ENCODE assay signal across 9 cellular contexts in the genomic region with DNA sequence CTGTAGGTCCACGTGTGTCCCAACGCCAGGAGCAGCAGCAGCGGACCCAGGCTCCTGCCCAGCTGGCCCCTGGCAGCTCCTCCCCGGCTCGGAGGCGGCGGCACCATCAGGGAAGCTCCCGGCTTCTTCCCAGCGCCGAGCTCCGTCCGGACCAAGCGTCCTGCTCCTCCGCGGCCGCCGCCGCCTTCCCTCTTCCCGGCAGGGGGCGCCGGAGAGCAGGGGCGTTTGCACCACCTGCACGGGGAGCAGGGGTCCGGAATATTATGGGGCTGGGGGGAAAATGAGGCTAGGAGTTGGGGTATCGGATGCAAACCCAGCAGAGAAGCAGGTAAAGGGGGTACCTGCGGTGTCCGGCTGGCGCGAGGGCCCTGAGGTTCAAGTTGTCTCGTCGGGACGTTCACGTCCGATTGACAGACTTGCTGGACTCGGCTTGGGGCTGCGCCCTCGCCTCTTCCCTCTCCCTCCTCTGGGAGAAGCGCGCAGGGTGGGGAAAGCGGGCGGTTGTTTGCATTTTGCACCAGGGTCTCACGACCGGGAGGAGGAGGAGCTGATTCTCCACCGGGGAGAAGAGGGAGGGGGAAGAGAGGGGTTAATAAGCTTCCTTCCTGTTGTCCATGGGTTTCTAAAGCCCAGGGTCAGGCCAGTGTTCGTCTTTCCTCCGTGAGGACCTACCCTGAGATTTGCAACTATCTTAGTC. TPM values are rescaled to one million over a fixed set of nuclear protein-coding genes. Genes with fewer than 3 reads are reported as not detected.
A peak's percentile ranks its signal among the peaks of the same experiment; 100 is the strongest.
DNase-seq lines count a peak whose midpoint lies in the region; ATAC-seq and TF ChIP-seq lines count a peak whose summit lies in the region.
"Had no signal": no experiment of that assay in that cellular context is flagged by ENCODE, and none has a peak within 500 bp of the region (broad histone marks: within the 10 kb centered on the region; RNA-seq: fewer than 3 reads in every experiment).

A gene (minus strand): TSS at position 188 of the 697 bp plus-strand sequence.

- TF ChIP-seq CTCF in CD14-positive monocyte (IDR thresholded peaks at IDR 0.05) (peak; percentile 71), ovary (IDR thresholded peaks at IDR 0.05) (peak; percentile 86 to 97 (median 87))

- peak within 1 kb of the TSS; percentile 40 to 82 for H3K27ac ChIP-seq in ovary
- H3K27ac ChIP-seq: PC-9 had no signal

- peaks cover 8% of the 10 kb centered on the region for H3K4me1 ChIP-seq in ovary (ENCODE audit: insufficient read depth)

- H3K36me3 Mint-ChIP-seq in CD14-positive monocyte: no peaks in the 10 kb centered on the region
- no peaks in the 10 kb centered on the region for H3K36me3 Mint-ChIP-seq in activated CD8-positive, alpha-beta memory T cell treated with anti-CD3 and anti-CD28 coated beads, Interleukin-2, amount 10 ng/mL, durations not matched to agents 7 days and 5 days

- H3K9me3 Mint-ChIP-seq in CD14-positive monocyte: peaks cover 0 to 10% (median 2%) of the 10 kb centered on the region in 7 donors
- no peaks in the 10 kb centered on the region for H3K9me3 Mint-ChIP-seq in activated CD8-positive, alpha-beta memory T cell treated with anti-CD3 and anti-CD28 coated beads, Interleukin-2, amount 10 ng/mL, durations not matched to agents 7 days and 5 days (ENCODE audit: low read depth)

- no peak for TF ChIP-seq EP300 in ovary (IDR thresholded peaks at IDR 0.05)

- CTCF ChIA-PET in activated CD8-positive, alpha-beta memory T cell treated with anti-CD3 and anti-CD28 coated beads, Interleukin-2, amount 10 ng/mL, durations not matched to agents 7 days and 5 days (lab: Charles Lee): interaction anchor here (0.6 to 2.7 kb wide), 10 partner anchors 11 to 388 kb away, joined by 3 to 42 read pairs (median 4); no protein-coding TSS in a partner anchor

- H3K4me3 Mint-ChIP-seq in CD14-positive monocyte: peak within 1 kb of the TSS; percentile 57 to 81
- no peak within 1 kb of the TSS for H3K4me3 Mint-ChIP-seq in activated CD8-positive, alpha-beta memory T cell treated with anti-CD3 and anti-CD28 coated beads, Interleukin-2, amount 10 ng/mL, durations not matched to agents 7 days and 5 days

- peak within 1 kb of the TSS in 1 of 7 donors; percentile 18 for H3K27ac Mint-ChIP-seq in CD14-positive monocyte
- no peak within 1 kb of the TSS for H3K27ac Mint-ChIP-seq in activated CD8-positive, alpha-beta memory T cell treated with anti-CD3 and anti-CD28 coated beads, Interleukin-2, amount 10 ng/mL, durations not matched to agents 7 days and 5 days

- no peaks in the 10 kb centered on the region for H3K36me3 ChIP-seq in ovary

- peaks cover 53 to 64% (median 61%) of the 10 kb centered on the region in 3 donors for H3K27me3 Mint-ChIP-seq in CD14-positive monocyte (ENCODE audit: low read depth in 3 of 3)
- peaks cover 63% of the 10 kb centered on the region for H3K27me3 Mint-ChIP-seq in activated CD8-positive, alpha-beta memory T cell treated with anti-CD3 and anti-CD28 coated beads, Interleukin-2, amount 10 ng/mL, durations not matched to agents 7 days and 5 days

- peak within 1 kb of the TSS; percentile 51 for H3K4me3 ChIP-seq in ovary
- H3K4me3 ChIP-seq: PC-9 had no signal

- DNase-seq in CD14-positive monocyte (ENCODE audit: low spot score) (no peak), LoVo (ENCODE audit: low spot score) (peak; percentile 30), foreskin melanocyte (peak; percentile 8), ovary (peak; percentile 79 to 92 (median 89)), HuH-7.5 (ENCODE audit: low spot score) (no peak)
- DNase-seq in activated CD8-positive, alpha-beta memory T cell treated with anti-CD3 and anti-CD28 coated beads, Interleukin-2, amount 10 ng/mL, durations not matched to agents 7 days and 5 days: peak; percentile 52

- intact Hi-C loops in CD14-positive monocyte (cut with micrococcal nuclease) (loop anchor here in 1 of 2 donors (5.0 kb wide), 1 partner anchor 850 kb away; no protein-coding TSS in a partner anchor), ovary (cut with DNase I) (loop anchor here in 1 of 4 donors (10.0 kb wide), 2 partner anchors 117 to 183 kb away; no protein-coding TSS in a partner anchor)

- TF ChIP-seq POLR2A in ovary (IDR thresholded peaks at IDR 0.05): peak; percentile 25

- peaks cover 13% of the 10 kb centered on the region for H3K4me1 Mint-ChIP-seq in CD14-positive monocyte
- peaks cover 12% of the 10 kb centered on the region for H3K4me1 Mint-ChIP-seq in activated CD8-positive, alpha-beta memory T cell treated with anti-CD3 and anti-CD28 coated beads, Interleukin-2, amount 10 ng/mL, durations not matched to agents 7 days and 5 days

- peak; percentile 58 for ATAC-seq in GM19397 (IDR thresholded peaks at IDR 0.05; ENCODE audit: unreplicated experiment)
- peak; percentile 66 for ATAC-seq in activated CD8-positive, alpha-beta memory T cell treated with anti-CD3 and anti-CD28 coated beads, Interleukin-2, amount 10 ng/mL, durations not matched to agents 7 days and 5 days
- ATAC-seq in HG03457 (IDR thresholded peaks at IDR 0.05; ENCODE audit: unreplicated experiment): no peak

- 0 to 1% (median 1%) methylated on average over 40 to 46 of the region's 46 CpGs for WGBS in ovary, 3 donors

- no peaks in the 10 kb centered on the region for H3K9me3 ChIP-seq in ovary

- H3K27me3 ChIP-seq in ovary: no peaks in the 10 kb centered on the region

RNA-seq across cellular contexts. Expression of the gene that starts here (rescaled TPM):
- polyA plus RNA-seq in CD14-positive monocyte (not detected), ovary (10 to 100 TPM; 24.7 to 44.9 TPM)
- total RNA-seq in activated CD8-positive, alpha-beta memory T cell treated with anti-CD3 and anti-CD28 coated beads, Interleukin-2, amount 10 ng/mL, durations not matched to agents 7 days and 5 days: under 1 TPM in 1 of 2 experiments, not detected in 1; 0.12 TPM
- total RNA-seq in ovary: 100 to 1,000 TPM in 1 of 7 donors, 10 to 100 TPM in 6; 15.9 to 109 (median 43.9) TPM

Comparison
In these comparisons a context has a peak if more than half of its experiments do, and no peak if none do; other contexts are left out.
1. RNA of the gene that starts here (total RNA-seq): 15.9 to 109 TPM in ovary; 0.12 TPM in activated CD8-positive, alpha-beta memory T cell treated with anti-CD3 and anti-CD28 coated beads, Interleukin-2, amount 10 ng/mL, durations not matched to agents 7 days and 5 days; every median in the first group is over 10 times any median in the second.
2. RNA of the gene that starts here (polyA plus RNA-seq): 24.7 to 44.9 TPM in ovary; not detected in CD14-positive monocyte; every median in the first group is over 10 times any median in the second.
3. Peak in DNase-seq and ATAC-seq in activated CD8-positive, alpha-beta memory T cell treated with anti-CD3 and anti-CD28 coated beads, Interleukin-2, amount 10 ng/mL, durations not matched to agents 7 days and 5 days; RNA of the gene not detected or under 1 TPM.
4. DNase-seq: peak in LoVo (single experiment), foreskin melanocyte (single experiment) and ovary (5 of 5); none in CD14-positive monocyte (single experiment) and HuH-7.5 (single experiment).